ENCODE assay signal across 10 cellular contexts in genomic region chr19:4069331-4069959, GRCh38. TPM values are rescaled to one million over a fixed set of nuclear protein-coding genes. Genes with fewer than 3 reads are reported as not detected.
A peak's percentile ranks its signal among the peaks of the same experiment; 100 is the strongest.
DNase-seq lines count a peak whose midpoint lies in the region; ATAC-seq and TF ChIP-seq lines count a peak whose summit lies in the region.
"Had no signal": no experiment of that assay in that cellular context is flagged by ENCODE, and none has a peak within 500 bp of the region (broad histone marks: within the 10 kb centered on the region; RNA-seq: fewer than 3 reads in every experiment).

No MANE protein-coding gene starts in this region.

- H3K4me1 ChIP-seq in BLaER1 treated with 17β-estradiol and CSF1 and Interleukin-3, amounts not matched to agents 10 nM and 100 nM = peaks cover 26 to 55% (median 33%) of the 10 kb centered on the region in 10 experiments

- H3K36me3 Mint-ChIP-seq in mesothelial cell of epicardium (no peaks in the 10 kb centered on the region), HFFc6 (ENCODE audit: low read depth) (no peaks in the 10 kb centered on the region)

- in situ Hi-C loops in KBM-7 (cut with MboI; ENCODE audit: low pct_unique_long_range_greater_than_20kb, low sequenced_read_pairs) = no loop called here

- H3K4me3 Mint-ChIP-seq in mesothelial cell of epicardium (peak overlapping the region; percentile 33), HFFc6 (no peak overlapping the region)

- no peaks in the 10 kb centered on the region for H3K9me3 Mint-ChIP-seq in mesothelial cell of epicardium
- H3K9me3 Mint-ChIP-seq in HFFc6 = no peaks in the 10 kb centered on the region

- peak overlapping the region in 5 of 10 experiments; percentile 39 to 96 (median 90); a peak in 7 of 20 replicates for H3K4me3 ChIP-seq in BLaER1 treated with 17β-estradiol and CSF1 and Interleukin-3, amounts not matched to agents 10 nM and 100 nM

- H3K9ac ChIP-seq in BLaER1 treated with 17β-estradiol and CSF1 and Interleukin-3, amounts not matched to agents 10 nM and 100 nM = peak overlapping the region in 8 of 11 experiments; percentile 2 to 96 (median 62); a peak in 4 of 22 replicates

- peaks cover 5 to 8% (median 6%) of the 10 kb centered on the region in 11 experiments for H4K20me1 ChIP-seq in BLaER1 treated with 17β-estradiol and CSF1 and Interleukin-3, amounts not matched to agents 10 nM and 100 nM

- ATAC-seq in GM19023 (IDR thresholded peaks at IDR 0.05; ENCODE audit: unreplicated experiment) = no peak

- DNase-seq in KBM-7 (peak; percentile 38), activated T-helper 1 cell treated with Interleukin-2 at 50 U/mL for 16 hours (ENCODE audit: low read depth) (peak; percentile 48), mesothelial cell of epicardium (ENCODE audit: low spot score in 2 of 2, unreplicated experiment in 2 of 2) (no peak), SW 1271 (lab: John Stamatoyannopoulos, UW) (no peak), EL (no peak), HFFc6 (no peak)
- DNase-seq: cortex of kidney, NCI-H1694 treated with DMSO at 0.1 percent for 48 hours had no signal

- H3K27ac ChIP-seq in BLaER1 treated with 17β-estradiol and CSF1 and Interleukin-3, amounts not matched to agents 10 nM and 100 nM = peak overlapping the region in 4 of 11 experiments; percentile 19 to 60 (median 32); a peak in 6 of 22 replicates

- H3K27ac Mint-ChIP-seq in mesothelial cell of epicardium = no peak overlapping the region
- H3K27ac Mint-ChIP-seq in HFFc6 = no peak overlapping the region

- H3K27me3 Mint-ChIP-seq in mesothelial cell of epicardium (ENCODE audit: low read depth) = peaks cover 5% of the 10 kb centered on the region
- H3K27me3 Mint-ChIP-seq in HFFc6 (ENCODE audit: insufficient read depth) = peaks cover 2% of the 10 kb centered on the region

- H3K4me1 Mint-ChIP-seq in mesothelial cell of epicardium = peaks cover 7% of the 10 kb centered on the region
- peaks cover 6% of the 10 kb centered on the region; the same call in 1 of the 2 replicates for H3K4me1 Mint-ChIP-seq in HFFc6 (ENCODE audit: low read depth)

- H3K27me3 ChIP-seq in BLaER1 treated with 17β-estradiol and CSF1 and Interleukin-3, amounts not matched to agents 10 nM and 100 nM = no peaks in the 10 kb centered on the region

- H3K9me3 ChIP-seq in BLaER1 treated with 17β-estradiol and CSF1 and Interleukin-3, amounts not matched to agents 10 nM and 100 nM (replicated peaks in 1 of 11) = no peaks in the 10 kb centered on the region

- H3K36me3 ChIP-seq in BLaER1 treated with 17β-estradiol and CSF1 and Interleukin-3, amounts not matched to agents 10 nM and 100 nM = peaks cover 0 to 4% (median 2%) of the 10 kb centered on the region in 11 experiments; a peak in 10 of 22 replicates

- H3K4me2 ChIP-seq in BLaER1 treated with 17β-estradiol and CSF1 and Interleukin-3, amounts not matched to agents 10 nM and 100 nM = peak overlapping the region; percentile 78 to 97 (median 91)

- no peak for TF ChIP-seq CTCF in mesothelial cell of epicardium (IDR thresholded peaks at IDR 0.05; ENCODE audit: unreplicated experiment)
- TF ChIP-seq CTCF in HFFc6 (IDR thresholded peaks at IDR 0.05) = no peak

RNA-seq across cellular contexts. Expression of gene ZBTB7A, which starts 2.7 kb away (rescaled TPM):
- total RNA-seq in mesothelial cell of epicardium = 27.3 to 27.9 TPM (median 27.7 TPM) in 3 replicates
- total RNA-seq in HFFc6 (2021; fragmentation: NEBNext Ultra II Directional; extraction: Animal tissue kit (Norgen Biotek cat#: 25700)) = 10 to 100 TPM; 40.8 to 47.6 (median 43.6) TPM

RNA-seq across cellular contexts. Expression of gene MAP2K2, which starts 54.5 kb away (rescaled TPM):
- total RNA-seq in mesothelial cell of epicardium = 147 to 161 TPM (median 152 TPM) in 3 replicates
- 100 to 1,000 TPM; 175 to 209 (median 187) TPM for total RNA-seq in HFFc6 (2021; fragmentation: NEBNext Ultra II Directional; extraction: Animal tissue kit (Norgen Biotek cat#: 25700))

Comparison
In these comparisons a context has a peak if more than half of its experiments do, and no peak if none do; other contexts are left out.
1. DNase-seq: peak in KBM-7 (single experiment) and activated T-helper 1 cell treated with Interleukin-2 at 50 U/mL for 16 hours (single experiment); none in mesothelial cell of epicardium (0 of 2), SW 1271 (0 of 2), EL (single experiment) and HFFc6 (single experiment).